24 cellular contexts compared by ENCODE assay signal in the genomic region with DNA sequence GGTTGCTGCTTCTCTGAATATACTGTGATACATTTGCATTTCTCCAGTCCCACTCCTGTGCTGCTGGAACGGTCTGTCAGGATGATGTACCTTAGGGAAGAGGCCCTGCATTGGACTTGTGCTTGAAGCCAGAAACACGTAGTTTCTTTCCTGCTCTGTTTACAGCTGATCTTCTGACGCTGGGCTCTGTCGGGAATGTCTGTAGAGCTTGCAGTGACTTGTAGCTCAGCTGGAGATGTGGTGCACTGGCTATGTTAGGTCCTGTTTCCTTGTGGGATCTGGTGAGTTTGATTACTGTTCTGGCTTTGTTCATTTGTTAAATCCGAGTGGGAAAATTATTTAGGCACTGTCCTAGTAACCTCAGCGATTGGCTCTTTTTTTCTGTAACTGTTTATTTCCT.
"Had no signal": no experiment of that assay in that cellular context is flagged by ENCODE, and none has a peak within 500 bp of the region (broad histone marks: within the 10 kb centered on the region; RNA-seq: fewer than 3 reads in every experiment).

No MANE protein-coding gene starts in this region.

- ATAC-seq: activated CD4-positive, alpha-beta T cell treated with anti-CD3 and anti-CD28 coated beads for 36 hours; activated T-cell treated with anti-CD3 and anti-CD28 coated beads, Interleukin-2, amount 50 U/mL, for 72 hours; gastrocnemius medialis; heart left ventricle had no signal

- FAIRE-seq: astrocyte had no signal

- H3K4me1 ChIP-seq: gastrocnemius medialis, heart left ventricle had no signal

- H3K4me3 ChIP-seq: coronary artery, dorsolateral prefrontal cortex, gastrocnemius medialis, heart left ventricle had no signal

- H3K36me3 ChIP-seq: gastrocnemius medialis, heart left ventricle had no signal

- DNase-seq: activated CD4-positive, alpha-beta memory T cell treated with anti-CD3 and anti-CD28 coated beads, Interleukin-2, amount 10 ng/mL, durations not matched to agents 7 days and 5 days; activated CD4-positive, alpha-beta T cell treated with anti-CD3 and anti-CD28 coated beads for 36 hours; activated CD4-positive, alpha-beta T cell treated with anti-CD3 and anti-CD28 coated beads, Interleukin-2, amount 10 ng/mL, durations not matched to agents 24 days and 14 days; activated CD4-positive, CD25-positive, alpha-beta regulatory T cell; activated CD4-positive, CD25-positive, alpha-beta regulatory T cell treated with anti-CD3 and anti-CD28 coated beads, Interleukin-2, amount 50 U/mL, for 72 hours; activated CD8-positive, alpha-beta memory T cell treated with anti-CD3 and anti-CD28 coated beads, Interleukin-2, amount 50 U/mL, for 48 hours; activated gamma-delta T cell; activated naive CD4-positive, alpha-beta T cell; activated naive CD4-positive, alpha-beta T cell treated with anti-CD3 and anti-CD28 coated beads, Interleukin-2, amount 50 U/mL, for 16 hours; activated T-cell treated with anti-CD3 and anti-CD28 coated beads for 4 hours; activated T-cell treated with anti-CD3 and anti-CD28 coated beads, Interleukin-2, amount 50 U/mL, for 24 hours; activated T-cell treated with anti-CD3 and anti-CD28 coated beads, Interleukin-2, amount 50 U/mL, for 72 hours; amniotic stem cell; anterior cingulate cortex; dorsolateral prefrontal cortex; effector memory CD4-positive, alpha-beta T cell; endodermal cell; foreskin fibroblast; gastrocnemius medialis; glutamatergic neuron; heart left ventricle; T-helper 2 cell had no signal

- H3K9me3 ChIP-seq: gastrocnemius medialis, heart left ventricle had no signal

- H3K27me3 ChIP-seq: gastrocnemius medialis had no signal

- H3K27ac ChIP-seq: coronary artery, dorsolateral prefrontal cortex, gastrocnemius medialis, heart left ventricle had no signal
